Comparison of ENCODE assay signal across 1 cellular context in genomic region chr1:21295059-21295401, GRCh38.
TF ChIP-seq lines count a peak whose summit lies in the region.

No MANE protein-coding gene starts in this region.

TF ChIP-seq in K562, 482 proteins besides CTCF, POLR2A, EP300 and RAD21 (continued from another document and continues in another):
- TF ChIP-seq RREB1 (CRISPR knock-in tag; IDR thresholded peaks at IDR 0.05) = no peak
- no peak for TF ChIP-seq CGGBP1 (CRISPR knock-in tag; IDR thresholded peaks at IDR 0.05)
- TF ChIP-seq XRCC3 (IDR thresholded peaks at IDR 0.05) = no peak
- TF ChIP-seq ASH1L (IDR thresholded peaks at IDR 0.05; ENCODE audit: borderline replicate concordance, low read depth, partially characterized antibody) = no peak
- no peak for TF ChIP-seq HLTF (IDR thresholded peaks at IDR 0.05)
- TF ChIP-seq FOXP1 (CRISPR knock-in tag; IDR thresholded peaks at IDR 0.05) = no peak
- no peak for TF ChIP-seq ZNF511 (CRISPR knock-in tag; IDR thresholded peaks at IDR 0.05)
- TF ChIP-seq ELF2 (CRISPR knock-in tag; IDR thresholded peaks at IDR 0.05) = no peak
- peak; percentile 72 for TF ChIP-seq TCF3 (CRISPR knock-in tag; IDR thresholded peaks at IDR 0.05)
- no peak for TF ChIP-seq ETS1 (conservative IDR thresholded peaks at IDR 0.05; ENCODE audit: control insufficient read depth, low read depth, low read length)
- TF ChIP-seq HDAC3 (IDR thresholded peaks at IDR 0.05; ENCODE audit: borderline replicate concordance, partially characterized antibody) = no peak
- TF ChIP-seq DMBX1 (CRISPR knock-in tag; IDR thresholded peaks at IDR 0.05; ENCODE audit: borderline replicate concordance) = no peak
- TF ChIP-seq MAFK (IDR thresholded peaks at IDR 0.05; ENCODE audit: low read length) = no peak
- peak; percentile 39; the same call in 1 of the 2 replicates for TF ChIP-seq NFE2 (IDR thresholded peaks at IDR 0.05; ENCODE audit: low read depth)
- no peak for TF ChIP-seq GTF2A2 (tag; IDR thresholded peaks at IDR 0.05)
- no peak for TF ChIP-seq TOE1 (IDR thresholded peaks at IDR 0.05; ENCODE audit: borderline replicate concordance)
- TF ChIP-seq TOE1 (CRISPR knock-in tag; IDR thresholded peaks at IDR 0.05; ENCODE audit: borderline replicate concordance, low read depth) = no peak
- peak; percentile 94 for TF ChIP-seq ZFP36 (IDR thresholded peaks at IDR 0.05; ENCODE audit: low read depth, low read length, partially characterized antibody)
- peak; percentile 78 for TF ChIP-seq RBM25 (IDR thresholded peaks at IDR 0.05; ENCODE audit: low read depth, low read length, severe bottlenecking)
- no peak for TF ChIP-seq U2AF2 (optimal IDR thresholded peaks at IDR 0.05; ENCODE audit: low read depth, low read length)
- no peak for TF ChIP-seq SIRT6 (IDR thresholded peaks at IDR 0.05; ENCODE audit: low read depth, low read length)
- TF ChIP-seq FOSL1 (tag; conservative IDR thresholded peaks at IDR 0.05) = peak; percentile 94
- TF ChIP-seq ARID1B (IDR thresholded peaks at IDR 0.05) = peak; percentile 83
- peak; percentile 93 to 95 for TF ChIP-seq KDM1A (IDR thresholded peaks at IDR 0.05)
- TF ChIP-seq CREB5 (CRISPR knock-in tag; IDR thresholded peaks at IDR 0.05) = no peak
- no peak for TF ChIP-seq CEBPG (CRISPR knock-in tag; IDR thresholded peaks at IDR 0.05)
- TF ChIP-seq CEBPG (tag; conservative IDR thresholded peaks at IDR 0.05 in 1 of 2, IDR thresholded peaks at IDR 0.05 in 1 of 2) = no peak
- no peak for TF ChIP-seq YBX1 (IDR thresholded peaks at IDR 0.05)
- TF ChIP-seq THRAP3 (IDR thresholded peaks at IDR 0.05; ENCODE audit: borderline replicate concordance) = no peak
- no peak for TF ChIP-seq ZNF57 (CRISPR knock-in tag; IDR thresholded peaks at IDR 0.05)
- no peak for TF ChIP-seq TCF7L2 (IDR thresholded peaks at IDR 0.05; ENCODE audit: low read depth, low read length)
- TF ChIP-seq SAFB2 (IDR thresholded peaks at IDR 0.05; ENCODE audit: borderline replicate concordance, low read depth, low read length, severe bottlenecking) = no peak
- TF ChIP-seq ELK3 (CRISPR knock-in tag; IDR thresholded peaks at IDR 0.05) = no peak
- TF ChIP-seq MBD2 (IDR thresholded peaks at IDR 0.05; ENCODE audit: borderline replicate concordance, low read depth) = 0 out of 2 replicates have a peak, but pooled peaks have one; percentile 42
- peak; percentile 95 for TF ChIP-seq JUN (IDR thresholded peaks at IDR 0.05; ENCODE audit: borderline replicate concordance, low read depth, low read length)
- TF ChIP-seq JUN (CRISPR knock-in tag; IDR thresholded peaks at IDR 0.05; ENCODE audit: borderline replicate concordance) = no peak
- no peak for TF ChIP-seq ZNF212 (CRISPR knock-in tag; IDR thresholded peaks at IDR 0.05)
- TF ChIP-seq SP2 (IDR thresholded peaks at IDR 0.05; ENCODE audit: extremely low read depth, low read depth, low read length, poor library complexity, severe bottlenecking) = no peak
- TF ChIP-seq ZNF583 (CRISPR knock-in tag; IDR thresholded peaks at IDR 0.05) = no peak
- TF ChIP-seq USF2 (CRISPR knock-in tag; IDR thresholded peaks at IDR 0.05) = no peak
- TF ChIP-seq ZNF592 (IDR thresholded peaks at IDR 0.05) = no peak
- TF ChIP-seq C11orf30 (IDR thresholded peaks at IDR 0.05; ENCODE audit: low read depth) = no peak
- TF ChIP-seq NR2C1 (IDR thresholded peaks at IDR 0.05) = no peak
- no peak for TF ChIP-seq NR2C1 (tag; IDR thresholded peaks at IDR 0.05)
- no peak for TF ChIP-seq KLF6 (CRISPR knock-in tag; IDR thresholded peaks at IDR 0.05; ENCODE audit: borderline replicate concordance)
- no peak for TF ChIP-seq CEBPZ (IDR thresholded peaks at IDR 0.05; ENCODE audit: borderline replicate concordance, low read depth, low read length)
